ENCODE assay signal across 30 cellular contexts in genomic region chr20:51198238-51198637, GRCh38.
"Had no signal": no experiment of that assay in that cellular context is flagged by ENCODE, and none has a peak within 500 bp of the region (broad histone marks: within the 10 kb centered on the region; RNA-seq: fewer than 3 reads in every experiment).

No MANE protein-coding gene starts in this region.

- ATAC-seq: activated CD4-positive, alpha-beta T cell treated with anti-CD3 and anti-CD28 coated beads for 36 hours; activated CD8-positive, alpha-beta memory T cell treated with anti-CD3 and anti-CD28 coated beads, Interleukin-2, amount 10 ng/mL, durations not matched to agents 7 days and 5 days; activated CD8-positive, alpha-beta T cell treated with anti-CD3 and anti-CD28 coated beads, Interleukin-2, amount 10 ng/mL, durations not matched to agents 7 days and 5 days; activated naive CD8-positive, alpha-beta T cell treated with anti-CD3 and anti-CD28 coated beads, Interleukin-2, amount 50 U/mL, for 24 hours; body of pancreas; effector memory CD8-positive, alpha-beta T cell; gastroesophageal sphincter had no signal

- H3K27ac ChIP-seq: adrenal gland, body of pancreas, epithelial cell of prostate, esophagus squamous epithelium, gastroesophageal sphincter had no signal

- H3K27me3 ChIP-seq: adrenal gland, body of pancreas had no signal

- H3K9me3 ChIP-seq: adrenal gland, body of pancreas, esophagus squamous epithelium, gastroesophageal sphincter had no signal

- FAIRE-seq: colon, endometrium, endothelial cell of umbilical vein had no signal

- H3K4me1 ChIP-seq: adrenal gland, body of pancreas, gastroesophageal sphincter had no signal

- DNase-seq: activated CD4-positive, alpha-beta memory T cell treated with anti-CD3 and anti-CD28 coated beads for 36 hours; activated CD4-positive, alpha-beta T cell treated with anti-CD3 and anti-CD28 coated beads for 36 hours; activated CD4-positive, alpha-beta T cell treated with anti-CD3 and anti-CD28 coated beads, Interleukin-2, amount 10 ng/mL, durations not matched to agents 24 days and 14 days; activated CD4-positive, CD25-positive, alpha-beta regulatory T cell; activated CD4-positive, CD25-positive, alpha-beta regulatory T cell treated with anti-CD3 and anti-CD28 coated beads, Interleukin-2, amount 50 U/mL, for 72 hours; activated CD8-positive, alpha-beta memory T cell treated with anti-CD3 and anti-CD28 coated beads, Interleukin-2, amount 10 ng/mL, durations not matched to agents 7 days and 5 days; activated CD8-positive, alpha-beta memory T cell treated with anti-CD3 and anti-CD28 coated beads, Interleukin-2, amount 50 U/mL, for 4 hours; activated CD8-positive, alpha-beta T cell treated with anti-CD3 and anti-CD28 coated beads, Interleukin-2, amount 10 ng/mL, durations not matched to agents 7 days and 5 days; activated effector memory CD4-positive, alpha-beta T cell treated with anti-CD3 and anti-CD28 coated beads, Interleukin-2, amount 50 U/mL, for 16 hours; activated naive CD4-positive, alpha-beta T cell treated with anti-CD3 and anti-CD28 coated beads for 36 hours; activated naive CD8-positive, alpha-beta T cell treated with anti-CD3 and anti-CD28 coated beads for 36 hours; activated naive CD8-positive, alpha-beta T cell treated with anti-CD3 and anti-CD28 coated beads, Interleukin-2, amount 50 U/mL, for 24 hours; activated T-cell treated with anti-CD3 and anti-CD28 coated beads, Interleukin-2, amount 50 U/mL, for 1 hour; activated T-cell treated with anti-CD3 and anti-CD28 coated beads, Interleukin-2, amount 50 U/mL, for 48 hours; amygdala; aorta; body of pancreas; cortex of kidney; dermis blood vessel endothelial cell; effector CD4-positive, alpha-beta T cell; effector memory CD8-positive, alpha-beta T cell; esophagus squamous epithelium; foreskin melanocyte; T-helper 2 cell had no signal

- H3K4me3 ChIP-seq: adrenal gland, body of pancreas, esophagus squamous epithelium, gastroesophageal sphincter had no signal

- H3K36me3 ChIP-seq: adrenal gland, esophagus squamous epithelium, gastroesophageal sphincter had no signal
